In the genomic region with DNA sequence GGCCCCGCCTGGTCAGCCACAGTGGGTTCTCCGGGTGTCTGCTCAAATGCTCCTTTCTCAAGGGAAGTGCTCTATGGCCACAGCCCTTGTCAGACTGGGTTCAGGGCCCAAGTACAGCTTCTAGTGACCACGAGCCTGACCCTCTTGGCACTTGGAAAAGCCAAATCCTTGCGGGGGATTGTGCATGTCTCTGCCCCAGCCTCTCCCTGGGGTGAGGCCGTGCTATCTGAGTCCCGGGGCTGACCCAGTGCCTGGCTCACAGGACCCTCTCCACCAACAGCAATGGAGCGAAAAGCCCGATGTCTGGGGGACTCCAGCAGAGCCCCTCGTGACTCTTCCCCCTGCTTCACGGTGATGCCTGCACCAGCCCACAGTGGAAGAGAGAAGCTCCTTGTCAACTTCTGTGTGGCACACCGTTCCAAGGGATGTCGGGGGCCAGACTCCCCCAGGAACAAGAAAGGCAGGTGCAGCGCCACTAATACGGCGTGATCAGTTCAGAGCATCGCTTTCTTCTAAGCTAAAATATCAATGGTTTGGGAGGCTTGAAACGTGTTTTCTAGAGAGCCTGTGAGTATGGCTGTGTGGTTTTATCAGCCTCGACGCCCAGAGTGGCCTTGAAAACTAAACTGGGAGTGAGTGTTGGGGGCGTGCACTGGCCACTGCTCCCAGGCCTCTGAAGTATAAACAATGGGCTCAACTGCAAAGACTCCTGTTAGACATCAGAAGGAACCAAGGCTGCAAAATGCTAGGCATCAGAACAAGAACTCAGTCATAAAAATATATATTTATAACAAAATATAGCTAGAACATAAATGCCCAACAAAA, we compare ENCODE assay signal across 1 cellular context.
TF ChIP-seq lines count a peak whose summit lies in the region.

No MANE protein-coding gene starts in this region.

TF ChIP-seq in HepG2, 621 proteins besides CTCF, POLR2A, EP300 and RAD21 (continued from another document):
- TF ChIP-seq, protein P1, sequence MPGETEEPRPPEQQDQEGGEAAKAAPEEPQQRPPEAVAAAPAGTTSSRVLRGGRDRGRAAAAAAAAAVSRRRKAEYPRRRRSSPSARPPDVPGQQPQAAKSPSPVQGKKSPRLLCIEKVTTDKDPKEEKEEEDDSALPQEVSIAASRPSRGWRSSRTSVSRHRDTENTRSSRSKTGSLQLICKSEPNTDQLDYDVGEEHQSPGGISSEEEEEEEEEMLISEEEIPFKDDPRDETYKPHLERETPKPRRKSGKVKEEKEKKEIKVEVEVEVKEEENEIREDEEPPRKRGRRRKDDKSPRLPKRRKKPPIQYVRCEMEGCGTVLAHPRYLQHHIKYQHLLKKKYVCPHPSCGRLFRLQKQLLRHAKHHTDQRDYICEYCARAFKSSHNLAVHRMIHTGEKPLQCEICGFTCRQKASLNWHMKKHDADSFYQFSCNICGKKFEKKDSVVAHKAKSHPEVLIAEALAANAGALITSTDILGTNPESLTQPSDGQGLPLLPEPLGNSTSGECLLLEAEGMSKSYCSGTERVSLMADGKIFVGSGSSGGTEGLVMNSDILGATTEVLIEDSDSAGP (CRISPR knock-in tag; IDR thresholded peaks at IDR 0.05; ENCODE audit: borderline replicate concordance): no peak
- TF ChIP-seq, protein P2, sequence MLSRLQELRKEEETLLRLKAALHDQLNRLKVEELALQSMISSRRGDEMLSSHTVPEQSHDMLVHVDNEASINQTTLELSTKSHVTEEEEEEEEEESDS (CRISPR knock-in tag; IDR thresholded peaks at IDR 0.05; ENCODE audit: borderline replicate concordance): no peak
- no peak for TF ChIP-seq POGZ (CRISPR knock-in tag; IDR thresholded peaks at IDR 0.05)
- no peak for TF ChIP-seq ZNF589 (CRISPR knock-in tag; conservative IDR thresholded peaks at IDR 0.05)
